1 cellular context compared by ENCODE assay signal in genomic region chr7:4745265-4745919, GRCh38.
TF ChIP-seq lines count a peak whose summit lies in the region.

No MANE protein-coding gene starts in this region.

TF ChIP-seq in GM23338, 12 proteins besides CTCF, POLR2A, EP300 and RAD21 (continued from another document):
- TF ChIP-seq ZNF462 (CRISPR knock-in tag; IDR thresholded peaks at IDR 0.05) (no peak), ZNF114 (CRISPR knock-in tag; IDR thresholded peaks at IDR 0.05) (no peak), EZH2phosphoT487 (IDR thresholded peaks at IDR 0.05; ENCODE audit: unreplicated experiment) (no peak)
